15 cellular contexts compared by ENCODE assay signal in the genomic region with DNA sequence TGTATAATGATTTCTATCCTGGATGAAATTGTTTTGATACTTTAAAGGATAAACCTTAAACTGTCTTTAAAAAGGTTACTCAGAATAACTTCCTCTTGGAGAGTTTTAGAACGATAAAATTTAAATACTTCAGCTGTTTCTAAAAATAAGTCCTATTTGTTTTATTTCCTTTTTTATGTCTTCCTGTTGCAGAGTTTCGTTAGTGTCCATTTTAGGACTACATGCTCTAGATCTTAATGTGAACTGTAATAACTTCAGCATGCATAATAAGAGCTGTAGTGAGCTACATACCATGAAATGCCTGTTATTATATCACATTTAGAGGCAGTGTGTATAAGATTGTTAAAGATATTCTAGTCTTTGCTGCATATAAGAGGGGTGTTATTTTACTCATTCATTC. TPM values are rescaled to one million over a fixed set of nuclear protein-coding genes. Genes with fewer than 3 reads are reported as not detected.
DNase-seq lines count a peak whose midpoint lies in the region; ATAC-seq and TF ChIP-seq lines count a peak whose summit lies in the region.
"Had no signal": no experiment of that assay in that cellular context is flagged by ENCODE, and none has a peak within 500 bp of the region (broad histone marks: within the 10 kb centered on the region; RNA-seq: fewer than 3 reads in every experiment).

No MANE protein-coding gene starts in this region.

- intact Hi-C loops in CD8-positive, alpha-beta T cell (cut with DNase I, micrococcal nuclease): no loop called here

- no peak for TF ChIP-seq CTCF in CD8-positive, alpha-beta T cell (IDR thresholded peaks at IDR 0.05)

- peaks cover 8 to 9% of the 10 kb centered on the region in 2 donors for H3K36me3 Mint-ChIP-seq in stimulated activated naive B cell treated with anti-CD40 and anti-IgM and Interleukin-4, amounts not matched to agents 10 μg/mL and 1 μg/mL and 100 μg/mL, for 72 hours
- H3K36me3 Mint-ChIP-seq in CD8-positive, alpha-beta T cell: no peaks in the 10 kb centered on the region
- H3K36me3 Mint-ChIP-seq: activated CD4-positive, alpha-beta memory T cell treated with anti-CD3 and anti-CD28 coated beads for 36 hours had no signal

- H3K9me3 Mint-ChIP-seq in stimulated activated naive B cell treated with anti-CD40 and anti-IgM and Interleukin-4, amounts not matched to agents 10 μg/mL and 1 μg/mL and 100 μg/mL, for 72 hours: peaks cover 0 to 3% of the 10 kb centered on the region in 2 donors
- no peaks in the 10 kb centered on the region for H3K9me3 Mint-ChIP-seq in CD8-positive, alpha-beta T cell
- H3K9me3 Mint-ChIP-seq: activated CD4-positive, alpha-beta memory T cell treated with anti-CD3 and anti-CD28 coated beads for 36 hours; activated naive CD8-positive, alpha-beta T cell treated with anti-CD3 and anti-CD28 coated beads, Interleukin-2, amount 50 U/mL, for 24 hours; H9 had no signal

- no peaks in the 10 kb centered on the region for H3K27me3 Mint-ChIP-seq in stimulated activated naive B cell treated with anti-CD40 and anti-IgM and Interleukin-4, amounts not matched to agents 10 μg/mL and 1 μg/mL and 100 μg/mL, for 72 hours
- no peaks in the 10 kb centered on the region for H3K27me3 Mint-ChIP-seq in CD8-positive, alpha-beta T cell (ENCODE audit: low read depth)
- H3K27me3 Mint-ChIP-seq: activated CD4-positive, alpha-beta memory T cell treated with anti-CD3 and anti-CD28 coated beads for 36 hours; activated naive CD8-positive, alpha-beta T cell treated with anti-CD3 and anti-CD28 coated beads, Interleukin-2, amount 50 U/mL, for 24 hours had no signal

- CTCF ChIA-PET in CD8-positive, alpha-beta T cell (lab: Charles Lee): no interaction called here

- no peak overlapping the region for H3K27ac ChIP-seq in CD8-positive, alpha-beta T cell (ENCODE audit: low read depth, low read length)
- H3K27ac ChIP-seq: 22Rv1 had no signal

- no peaks in the 10 kb centered on the region for H3K27me3 ChIP-seq in CD8-positive, alpha-beta T cell (ENCODE audit: insufficient read depth, low read length)

- POLR2A ChIA-PET in CD8-positive, alpha-beta T cell (lab: Charles Lee): interaction anchor here (1.2 kb wide), 1 partner anchor 15 kb away, joined by 3 read pairs; no protein-coding TSS in a partner anchor

- H3K36me3 ChIP-seq in CD8-positive, alpha-beta T cell (ENCODE audit: insufficient read depth, low read length): no peaks in the 10 kb centered on the region

- peak; percentile 63 to 70 for ATAC-seq in stimulated activated naive B cell treated with anti-CD40 and anti-IgM and Interleukin-4, amounts not matched to agents 10 μg/mL and 1 μg/mL and 100 μg/mL, for 72 hours (replicated peaks)
- no peak for ATAC-seq in CD8-positive, alpha-beta T cell
- ATAC-seq: activated naive CD8-positive, alpha-beta T cell treated with anti-CD3 and anti-CD28 coated beads, Interleukin-2, amount 50 U/mL, for 24 hours; sciatic nerve had no signal

- no peak overlapping the region for H3K4me3 ChIP-seq in CD8-positive, alpha-beta T cell (ENCODE audit: low read depth, low read length)

- H3K27ac Mint-ChIP-seq in stimulated activated naive B cell treated with anti-CD40 and anti-IgM and Interleukin-4, amounts not matched to agents 10 μg/mL and 1 μg/mL and 100 μg/mL, for 72 hours: no peak overlapping the region
- H3K27ac Mint-ChIP-seq in CD8-positive, alpha-beta T cell: no peak overlapping the region
- H3K27ac Mint-ChIP-seq: activated CD4-positive, alpha-beta memory T cell treated with anti-CD3 and anti-CD28 coated beads for 36 hours; H9 had no signal

- H3K9me3 ChIP-seq in CD8-positive, alpha-beta T cell (ENCODE audit: low read length): no peaks in the 10 kb centered on the region

- DNase-seq in SIG-M5 treated with dmso at 0.1 percent for 504 hours (lab: John Stamatoyannopoulos, UW; ENCODE audit: unreplicated experiment) (peak; percentile 5), SIG-M5 (lab: John Stamatoyannopoulos, UW) (no peak), NOMO-1 (lab: John Stamatoyannopoulos, UW; ENCODE audit: unreplicated experiment in 2 of 2) (peak; percentile 30 to 92), HK-2 (ENCODE audit: unreplicated experiment) (no peak)
- no peak for DNase-seq in stimulated activated naive B cell treated with anti-CD40 and anti-IgM and Interleukin-4, amounts not matched to agents 10 μg/mL and 1 μg/mL and 100 μg/mL, for 72 hours
- no peak for DNase-seq in CD8-positive, alpha-beta T cell
- DNase-seq: activated CD4-positive, alpha-beta memory T cell treated with anti-CD3 and anti-CD28 coated beads for 36 hours; activated naive CD8-positive, alpha-beta T cell treated with anti-CD3 and anti-CD28 coated beads, Interleukin-2, amount 50 U/mL, for 24 hours; DMS79; effector memory CD4-positive, alpha-beta T cell; H9; NCI-H1417; NCI-H774 had no signal

- H3K4me1 Mint-ChIP-seq in stimulated activated naive B cell treated with anti-CD40 and anti-IgM and Interleukin-4, amounts not matched to agents 10 μg/mL and 1 μg/mL and 100 μg/mL, for 72 hours: peaks cover 7 to 20% of the 10 kb centered on the region in 2 donors
- H3K4me1 Mint-ChIP-seq in CD8-positive, alpha-beta T cell (ENCODE audit: low read depth): peaks cover 2% of the 10 kb centered on the region
- H3K4me1 Mint-ChIP-seq: H9 had no signal

- H3K4me3 Mint-ChIP-seq in stimulated activated naive B cell treated with anti-CD40 and anti-IgM and Interleukin-4, amounts not matched to agents 10 μg/mL and 1 μg/mL and 100 μg/mL, for 72 hours: no peak overlapping the region
- no peak overlapping the region for H3K4me3 Mint-ChIP-seq in CD8-positive, alpha-beta T cell
- H3K4me3 Mint-ChIP-seq: activated CD4-positive, alpha-beta memory T cell treated with anti-CD3 and anti-CD28 coated beads for 36 hours; activated naive CD8-positive, alpha-beta T cell treated with anti-CD3 and anti-CD28 coated beads, Interleukin-2, amount 50 U/mL, for 24 hours; H9 had no signal

- H3K4me1 ChIP-seq in CD8-positive, alpha-beta T cell (ENCODE audit: insufficient read depth, low read length): no peaks in the 10 kb centered on the region

RNA-seq across cellular contexts. Expression of a gene that starts 14.6 kb away (rescaled TPM):
- 1 to 10 TPM; 2.3 to 2.4 TPM for total RNA-seq in CD8-positive, alpha-beta T cell

RNA-seq across cellular contexts. Expression of a gene that starts 36.2 kb away (rescaled TPM):
- 1 to 10 TPM; 4.6 to 6.3 TPM for total RNA-seq in CD8-positive, alpha-beta T cell

Comparison
In these comparisons a context has a peak if more than half of its experiments do, and no peak if none do; other contexts are left out.
1. DNase-seq: peak in SIG-M5 treated with dmso at 0.1 percent for 504 hours (single experiment) and NOMO-1 (2 of 2); none in SIG-M5 (single experiment), stimulated activated naive B cell treated with anti-CD40 and anti-IgM and Interleukin-4, amounts not matched to agents 10 μg/mL and 1 μg/mL and 100 μg/mL, for 72 hours (single experiment), HK-2 (single experiment) and CD8-positive, alpha-beta T cell (0 of 7).